8 cellular contexts compared by ENCODE assay signal in the genomic region with DNA sequence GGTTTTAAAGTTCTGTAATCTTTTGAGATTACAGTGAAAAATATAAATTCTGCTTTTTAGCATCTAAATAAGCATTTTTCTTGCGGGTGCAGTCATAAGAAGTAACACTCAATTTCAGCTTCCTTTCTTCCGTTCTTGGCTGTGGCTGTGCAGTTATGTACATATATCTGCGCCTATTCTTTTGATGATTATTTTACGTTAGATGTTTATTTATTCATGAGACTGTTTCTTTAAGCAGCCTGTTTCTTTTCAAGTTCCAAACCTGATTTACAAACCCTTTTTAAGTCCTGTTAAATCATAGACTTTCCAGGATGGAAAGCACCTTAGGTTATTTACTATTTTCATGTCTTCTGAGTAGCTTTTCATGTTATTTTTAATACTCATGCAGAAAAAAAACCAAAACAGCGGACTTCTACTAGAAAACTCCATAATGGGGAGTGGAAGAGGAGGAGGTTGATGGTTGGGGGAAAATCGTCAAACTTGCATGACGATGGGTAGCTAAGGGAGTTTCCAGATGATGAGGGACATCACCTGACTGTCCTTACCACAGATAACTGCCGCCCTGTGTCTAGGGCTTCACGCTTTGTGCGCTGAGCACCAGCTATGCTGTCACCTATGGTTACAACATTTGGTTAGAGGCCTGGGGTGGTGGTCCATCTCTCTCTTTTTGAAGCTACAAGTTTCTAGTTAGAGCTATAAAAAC. TPM values are rescaled to one million over a fixed set of nuclear protein-coding genes. Genes with fewer than 3 reads are reported as not detected.
DNase-seq lines count a peak whose midpoint lies in the region; ATAC-seq, FAIRE-seq and TF ChIP-seq lines count a peak whose summit lies in the region.

No MANE protein-coding gene starts in this region.

- H3K36me3 ChIP-seq in testis (ENCODE audit: low read depth, missing control alignments): no peaks in the 10 kb centered on the region

- peaks cover 15% of the 10 kb centered on the region for H3K36me3 Mint-ChIP-seq in activated T-cell treated with anti-CD3 and anti-CD28 coated beads, Interleukin-2, amount 50 U/mL, for 4 hours (ENCODE audit: insufficient read depth)

- DNase-seq in GM19239 (ENCODE audit: insufficient read length, low spot score) (peak; percentile 56), NCI-H2196 treated with DMSO at 0.1 percent for 48 hours (lab: John Stamatoyannopoulos, UW; ENCODE audit: unreplicated experiment) (no peak), UCSD-AML1 (lab: John Stamatoyannopoulos, UW; ENCODE audit: unreplicated experiment) (no peak), testis (no peak), DMS53 treated with DMSO at 0.1 percent for 48 hours (lab: John Stamatoyannopoulos, UW; ENCODE audit: unreplicated experiment) (no peak)
- DNase-seq in activated T-cell treated with anti-CD3 and anti-CD28 coated beads, Interleukin-2, amount 50 U/mL, for 4 hours: peak; percentile 42
- peak; percentile 45 for DNase-seq in stimulated activated CD8-positive, alpha-beta memory T cell treated with anti-CD3 and anti-CD28 coated beads, Interleukin-12 subunit alpha, Interleukin-12 subunit beta, amount 100 ng/mL, for 1 hour (ENCODE audit: low read depth)

- H3K4me1 ChIP-seq in testis: peaks cover 23% of the 10 kb centered on the region

- H3K27me3 ChIP-seq in testis: no peaks in the 10 kb centered on the region

- WGBS in testis, 2 donors: 77 to 79% methylated on average over 10 of the region's 10 CpGs

- intact Hi-C loops in testis (cut with DNase I; ENCODE audit: low total_unique reads): no loop called here

- no peak for TF ChIP-seq CTCF in testis (IDR thresholded peaks at IDR 0.05)

- peak overlapping the region in 1 of 2 donors; percentile 98 for H3K27ac ChIP-seq in testis

- H3K9me3 Mint-ChIP-seq in activated T-cell treated with anti-CD3 and anti-CD28 coated beads, Interleukin-2, amount 50 U/mL, for 4 hours: peaks cover 3% of the 10 kb centered on the region

- no peak for TF ChIP-seq POLR2A in testis (IDR thresholded peaks at IDR 0.05)

- FAIRE-seq in GM19239 (lab: Jason Lieb, UNC): peak; percentile 99

- ATAC-seq in HG03342 (IDR thresholded peaks at IDR 0.05; ENCODE audit: unreplicated experiment): peak; percentile 78
- ATAC-seq in activated T-cell treated with anti-CD3 and anti-CD28 coated beads, Interleukin-2, amount 50 U/mL, for 4 hours: peak; percentile 67 to 72

- H3K4me1 Mint-ChIP-seq in activated T-cell treated with anti-CD3 and anti-CD28 coated beads, Interleukin-2, amount 50 U/mL, for 4 hours (ENCODE audit: low read depth): peaks cover 63% of the 10 kb centered on the region

- no peaks in the 10 kb centered on the region for H3K9me3 ChIP-seq in testis

- no peaks in the 10 kb centered on the region for H3K27me3 Mint-ChIP-seq in activated T-cell treated with anti-CD3 and anti-CD28 coated beads, Interleukin-2, amount 50 U/mL, for 4 hours (ENCODE audit: low read depth)

- no peak overlapping the region for H3K4me3 ChIP-seq in testis

- H3K4me3 Mint-ChIP-seq in activated T-cell treated with anti-CD3 and anti-CD28 coated beads, Interleukin-2, amount 50 U/mL, for 4 hours: peak overlapping the region; percentile 77

RNA-seq across cellular contexts. Expression of a gene that starts 2.6 kb away (rescaled TPM):
- 10 to 100 TPM; 39.7 to 44.5 (median 43.2) TPM for total RNA-seq in activated T-cell treated with anti-CD3 and anti-CD28 coated beads, Interleukin-2, amount 50 U/mL, for 4 hours
- 10 to 100 TPM; 55.5 to 75.1 TPM for total RNA-seq in testis
- 43.5 TPM for polyA plus RNA-seq in testis (ENCODE audit: insufficient read depth, low read depth, low replicate concordance)

Comparison
In these comparisons a context has a peak if more than half of its experiments do, and no peak if none do; other contexts are left out.
1. DNase-seq: peak in GM19239 (single experiment), activated T-cell treated with anti-CD3 and anti-CD28 coated beads, Interleukin-2, amount 50 U/mL, for 4 hours (single experiment) and stimulated activated CD8-positive, alpha-beta memory T cell treated with anti-CD3 and anti-CD28 coated beads, Interleukin-12 subunit alpha, Interleukin-12 subunit beta, amount 100 ng/mL, for 1 hour (single experiment); none in NCI-H2196 treated with DMSO at 0.1 percent for 48 hours (single experiment), UCSD-AML1 (single experiment), testis (single experiment) and DMS53 treated with DMSO at 0.1 percent for 48 hours (single experiment).